14 cellular contexts compared by ENCODE assay signal in the genomic region with DNA sequence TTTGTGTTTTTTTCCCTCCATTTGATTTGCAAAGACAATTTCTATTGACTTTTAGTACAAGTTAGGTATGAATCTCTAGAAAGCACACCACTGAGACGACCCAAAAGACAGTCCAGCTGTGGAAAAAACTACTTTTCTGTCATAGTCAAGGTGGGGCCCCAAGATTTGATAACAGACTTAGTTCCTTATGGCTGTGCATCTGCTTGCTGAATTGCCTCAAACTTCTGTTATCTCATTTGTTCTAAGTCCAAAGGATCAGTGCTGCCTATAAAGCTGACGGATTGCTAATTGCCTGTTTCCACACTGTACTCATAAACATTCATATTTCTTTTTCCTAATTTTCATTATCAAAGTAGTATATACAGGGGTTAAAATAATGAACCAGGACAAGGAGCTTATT.
DNase-seq lines count a peak whose midpoint lies in the region; ATAC-seq and TF ChIP-seq lines count a peak whose summit lies in the region.
"Had no signal": no experiment of that assay in that cellular context is flagged by ENCODE, and none has a peak within 500 bp of the region (broad histone marks: within the 10 kb centered on the region; RNA-seq: fewer than 3 reads in every experiment).

No MANE protein-coding gene starts in this region.

- WGBS in SK-N-SH (ENCODE audit: low lambda C conversion rate) = 84% methylated on average over 2 of the region's 2 CpGs
- 35 to 53% methylated on average over 2 of the region's 2 CpGs for WGBS in transverse colon (ENCODE audit: low coverage in 1 of 2), 2 donors

- TF ChIP-seq CTCF in SK-N-SH (IDR thresholded peaks at IDR 0.05) (no peak), transverse colon (IDR thresholded peaks at IDR 0.05) (no peak)

- TF ChIP-seq EP300 in SK-N-SH (IDR thresholded peaks at IDR 0.05; ENCODE audit: borderline replicate concordance in 1 of 2, low read depth in 1 of 2, low read length in 1 of 2) (no peak), transverse colon (IDR thresholded peaks at IDR 0.05; ENCODE audit: low read depth) (no peak)

- DNase-seq in SK-N-SH = no peak
- DNase-seq in transverse colon = no peak
- DNase-seq: 8988T; activated B cell treated with CpG ODN at 0.5 μM for 24 hours; dermis blood vessel endothelial cell; heart left ventricle; stimulated activated CD4-positive, alpha-beta T cell treated with anti-CD3 and anti-CD28 coated beads, Interleukin-2, amount 100 ng/mL, for 24 hours had no signal

- no peak for TF ChIP-seq RAD21 in SK-N-SH (IDR thresholded peaks at IDR 0.05; ENCODE audit: low read length)

- CTCF ChIA-PET in SK-N-SH (lab: Yijun Ruan, JAX) = interaction anchor here (0.9 to 1.6 kb wide), 2 partner anchors 11 to 68 kb away, joined by 3 read pairs; no protein-coding TSS in a partner anchor

- no peaks in the 10 kb centered on the region for H3K9me2 ChIP-seq in SK-N-SH

- intact Hi-C loops in transverse colon (cut with DNase I; ENCODE audit: low total_unique reads) = no loop called here

- no peak overlapping the region for H2AFZ ChIP-seq in SK-N-SH (ENCODE audit: low read depth)

- H3F3A ChIP-seq in SK-N-SH (replicated peaks; ENCODE audit: insufficient read depth) = peaks cover 11% of the 10 kb centered on the region

- H3K9me3 ChIP-seq in SK-N-SH = no peaks in the 10 kb centered on the region
- no peaks in the 10 kb centered on the region for H3K9me3 ChIP-seq in muscle layer of duodenum (ENCODE audit: control insufficient read depth in 1 of 2, low read length in 2 of 2)
- H3K9me3 ChIP-seq in transverse colon = no peaks in the 10 kb centered on the region

- in situ Hi-C loops in transverse colon (cut with MboI; ENCODE audit: low pct_ligation_motif_present in 1 of 4, low pct_unique_long_range_greater_than_20kb in 1 of 4, low sequenced_read_pairs in 3 of 4) = no loop called here

- H4K20me1 ChIP-seq in SK-N-SH (ENCODE audit: insufficient read depth) = no peaks in the 10 kb centered on the region

- H3K27me3 ChIP-seq in SK-N-SH (ENCODE audit: insufficient read depth) = no peaks in the 10 kb centered on the region
- H3K27me3 ChIP-seq in muscle layer of duodenum (ENCODE audit: low read depth, low read length) = no peaks in the 10 kb centered on the region
- no peaks in the 10 kb centered on the region for H3K27me3 ChIP-seq in transverse colon
- H3K27me3 ChIP-seq: heart left ventricle had no signal

- ATAC-seq in SK-N-SH treated with all-trans-retinoic acid at 6 μM for 48 hours (no peak), HG03354 (IDR thresholded peaks at IDR 0.05; ENCODE audit: poor library complexity, severe bottlenecking, unreplicated experiment) (no peak), GM21515 (IDR thresholded peaks at IDR 0.05; ENCODE audit: unreplicated experiment) (no peak), GM21360 (IDR thresholded peaks at IDR 0.05; ENCODE audit: unreplicated experiment) (no peak)
- ATAC-seq: heart left ventricle, HepG2 had no signal

- TF ChIP-seq POLR2A in transverse colon (IDR thresholded peaks at IDR 0.05) = no peak

- H3K4me3 ChIP-seq in SK-N-SH (ENCODE audit: low read depth in 2 of 2, low read length in 1 of 2) (no peak overlapping the region), muscle layer of duodenum (ENCODE audit: low read depth in 1 of 2, low read length in 2 of 2) (no peak overlapping the region), transverse colon (peak overlapping the region in 1 of 4 donors; percentile 2)
- H3K4me3 ChIP-seq: heart left ventricle had no signal

- POLR2A ChIA-PET in SK-N-SH (lab: Yijun Ruan, JAX) = no interaction called here

- H3K79me2 ChIP-seq in SK-N-SH (ENCODE audit: insufficient read depth) = peaks cover 33% of the 10 kb centered on the region

- H3K4me2 ChIP-seq in SK-N-SH = 0 out of 2 replicates have a peak overlapping the region, but pooled peaks have one; percentile 43

- H3K9ac ChIP-seq in SK-N-SH = no peak overlapping the region

- H3K4me1 ChIP-seq in SK-N-SH (ENCODE audit: control insufficient read depth in 1 of 2, insufficient read depth in 2 of 2, low read depth in 1 of 2, low read length in 1 of 2) = peaks cover 5 to 22% of the 10 kb centered on the region in 2 experiments; a peak in 3 of 4 replicates
- peaks cover 0 to 5% of the 10 kb centered on the region in 2 donors for H3K4me1 ChIP-seq in muscle layer of duodenum (ENCODE audit: control insufficient read depth in 1 of 2, insufficient read depth in 2 of 2, low read length in 2 of 2)
- peaks cover 15 to 64% (median 41%) of the 10 kb centered on the region in 4 donors for H3K4me1 ChIP-seq in transverse colon

- H3K27ac ChIP-seq in SK-N-SH (ENCODE audit: low read depth in 2 of 2, low read length in 1 of 2) (peak overlapping the region in 1 of 2 experiments; percentile 73; a peak in 2 of 4 replicates), cingulate gyrus (ENCODE audit: low read depth, low read length) (peak overlapping the region; percentile 99), muscle layer of duodenum (ENCODE audit: low read length) (peak overlapping the region; percentile 12), transverse colon (peak overlapping the region; percentile 72 to 86 (median 81))
- H3K27ac ChIP-seq: heart left ventricle had no signal

- H3K36me3 ChIP-seq in SK-N-SH (replicated peaks in 1 of 2; ENCODE audit: control insufficient read depth in 1 of 2, insufficient read depth in 2 of 2, low read length in 1 of 2) (peaks cover 0 to 4% of the 10 kb centered on the region in 2 experiments), muscle layer of duodenum (ENCODE audit: control insufficient read depth in 1 of 2, insufficient read depth in 2 of 2, low read length in 2 of 2) (no peaks in the 10 kb centered on the region), transverse colon (no peaks in the 10 kb centered on the region)
- H3K36me3 ChIP-seq: heart left ventricle had no signal

TF ChIP-seq in SK-N-SH, 30 proteins besides CTCF, POLR2A, EP300 and RAD21 (continues in another document):
- TF ChIP-seq CHD2 (IDR thresholded peaks at IDR 0.05; ENCODE audit: low read length, partially characterized antibody) = no peak
- TF ChIP-seq ZBTB33 (IDR thresholded peaks at IDR 0.05; ENCODE audit: borderline replicate concordance, low read depth) = no peak
- TF ChIP-seq MEF2A (IDR thresholded peaks at IDR 0.05; ENCODE audit: borderline replicate concordance, low read depth) = no peak
- TF ChIP-seq MXI1 (IDR thresholded peaks at IDR 0.05; ENCODE audit: low read depth, low read length) = no peak
- TF ChIP-seq, protein P1, sequence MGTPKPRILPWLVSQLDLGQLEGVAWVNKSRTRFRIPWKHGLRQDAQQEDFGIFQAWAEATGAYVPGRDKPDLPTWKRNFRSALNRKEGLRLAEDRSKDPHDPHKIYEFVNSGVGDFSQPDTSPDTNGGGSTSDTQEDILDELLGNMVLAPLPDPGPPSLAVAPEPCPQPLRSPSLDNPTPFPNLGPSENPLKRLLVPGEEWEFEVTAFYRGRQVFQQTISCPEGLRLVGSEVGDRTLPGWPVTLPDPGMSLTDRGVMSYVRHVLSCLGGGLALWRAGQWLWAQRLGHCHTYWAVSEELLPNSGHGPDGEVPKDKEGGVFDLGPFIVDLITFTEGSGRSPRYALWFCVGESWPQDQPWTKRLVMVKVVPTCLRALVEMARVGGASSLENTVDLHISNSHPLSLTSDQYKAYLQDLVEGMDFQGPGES (IDR thresholded peaks at IDR 0.05; ENCODE audit: low read depth, low read length) = no peak

TF ChIP-seq in SK-N-SH treated with all-trans-retinoic acid at 6 μM for 48 hours, 23 proteins besides CTCF, POLR2A, EP300 and RAD21:
- TF ChIP-seq TOX (CRISPR knock-in tag; IDR thresholded peaks at IDR 0.05; ENCODE audit: borderline replicate concordance) (no peak), ISL1 (CRISPR knock-in tag; IDR thresholded peaks at IDR 0.05) (no peak), RARB (CRISPR knock-in tag; IDR thresholded peaks at IDR 0.05) (no peak), ZNF8 (CRISPR knock-in tag; IDR thresholded peaks at IDR 0.05) (no peak)
